Comparison of ENCODE assay signal across 21 cellular contexts in the genomic region with DNA sequence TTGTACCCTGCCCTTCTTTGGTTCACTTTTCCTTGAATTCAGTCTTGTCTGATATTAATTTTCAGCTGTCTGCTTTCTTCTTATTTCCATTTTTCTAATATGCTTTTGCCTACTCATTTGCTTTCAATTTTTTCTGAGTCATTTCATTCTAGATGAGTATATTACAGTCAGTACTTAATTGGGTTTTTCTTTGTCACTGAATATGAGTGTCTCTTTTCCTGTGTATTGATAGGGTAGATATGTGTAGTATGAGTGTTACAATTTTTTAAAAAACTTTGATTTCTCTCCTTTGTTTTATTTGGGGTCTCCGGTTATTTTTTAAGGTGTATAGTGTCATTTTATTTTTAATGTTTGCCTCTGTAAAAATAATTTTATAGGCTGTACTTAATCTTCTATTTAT.
DNase-seq lines count a peak whose midpoint lies in the region; ATAC-seq, FAIRE-seq and TF ChIP-seq lines count a peak whose summit lies in the region.
"Had no signal": no experiment of that assay in that cellular context is flagged by ENCODE, and none has a peak within 500 bp of the region (broad histone marks: within the 10 kb centered on the region; RNA-seq: fewer than 3 reads in every experiment).

No MANE protein-coding gene starts in this region.

- no peaks in the 10 kb centered on the region for H3K36me3 ChIP-seq in adrenal gland (replicated peaks in 1 of 2)
- H3K36me3 ChIP-seq: BLaER1 had no signal

- intact Hi-C loops in adrenal gland (cut with DNase I), result no loop called here

- H3K27ac ChIP-seq in A549, result no peak overlapping the region
- H3K27ac ChIP-seq in adrenal gland, result no peak overlapping the region
- H3K27ac ChIP-seq: BLaER1, C4-2B had no signal

- H3K9me3 Mint-ChIP-seq in activated naive CD4-positive, alpha-beta T cell treated with anti-CD3 and anti-CD28 coated beads, Interleukin-2, amount 50 U/mL, for 24 hours, result no peaks in the 10 kb centered on the region
- H3K9me3 Mint-ChIP-seq in activated naive CD8-positive, alpha-beta T cell treated with anti-CD3 and anti-CD28 coated beads, Interleukin-2, amount 50 U/mL, for 24 hours, result no peaks in the 10 kb centered on the region
- H3K9me3 Mint-ChIP-seq: CD8-positive, alpha-beta T cell; GM23338 had no signal

- POLR2A ChIA-PET in A549 (lab: Yijun Ruan, JAX), result no interaction called here

- H3K27me3 Mint-ChIP-seq in activated naive CD4-positive, alpha-beta T cell treated with anti-CD3 and anti-CD28 coated beads, Interleukin-2, amount 50 U/mL, for 24 hours, result no peaks in the 10 kb centered on the region
- no peaks in the 10 kb centered on the region for H3K27me3 Mint-ChIP-seq in activated naive CD8-positive, alpha-beta T cell treated with anti-CD3 and anti-CD28 coated beads, Interleukin-2, amount 50 U/mL, for 24 hours
- H3K27me3 Mint-ChIP-seq: B cell; CD4-positive, CD25-positive, alpha-beta regulatory T cell had no signal

- CTCF ChIA-PET in A549 (lab: Yijun Ruan, JAX), result no interaction called here

- no peak overlapping the region for H3K4me2 ChIP-seq in A549
- H3K4me2 ChIP-seq: BLaER1, GM23338 had no signal

- peaks cover 19% of the 10 kb centered on the region for H3K4me1 Mint-ChIP-seq in activated naive CD4-positive, alpha-beta T cell treated with anti-CD3 and anti-CD28 coated beads, Interleukin-2, amount 50 U/mL, for 24 hours
- H3K4me1 Mint-ChIP-seq in activated naive CD8-positive, alpha-beta T cell treated with anti-CD3 and anti-CD28 coated beads, Interleukin-2, amount 50 U/mL, for 24 hours, result peaks cover 38% of the 10 kb centered on the region
- H3K4me1 Mint-ChIP-seq: B cell; CD4-positive, CD25-positive, alpha-beta regulatory T cell; GM23338 had no signal

- 0% methylated on average over 1 of the region's 1 CpG for WGBS in A549 (ENCODE audit: missing lambda C conversion rate)
- WGBS in adrenal gland, 4 donors, result 67 to 92% (median 81%) methylated on average over 1 of the region's 1 CpG

- TF ChIP-seq EP300 in A549 (IDR thresholded peaks at IDR 0.05), result no peak

- no peak overlapping the region for H3K4me3 Mint-ChIP-seq in activated naive CD4-positive, alpha-beta T cell treated with anti-CD3 and anti-CD28 coated beads, Interleukin-2, amount 50 U/mL, for 24 hours
- no peak overlapping the region for H3K4me3 Mint-ChIP-seq in activated naive CD8-positive, alpha-beta T cell treated with anti-CD3 and anti-CD28 coated beads, Interleukin-2, amount 50 U/mL, for 24 hours
- H3K4me3 Mint-ChIP-seq: B cell; CD4-positive, CD25-positive, alpha-beta regulatory T cell; CD8-positive, alpha-beta T cell; GM23338; H9 had no signal

- peaks cover 3% of the 10 kb centered on the region for H3K27me3 ChIP-seq in adrenal gland
- H3K27me3 ChIP-seq: BLaER1 had no signal

- no peak for DNase-seq in activated naive CD4-positive, alpha-beta T cell treated with anti-CD3 and anti-CD28 coated beads, Interleukin-2, amount 50 U/mL, for 16 hours
- DNase-seq in A549 (ENCODE audit: low read depth in 1 of 2, low spot score in 1 of 2) (no peak), adrenal gland (no peak)
- DNase-seq in activated naive CD8-positive, alpha-beta T cell treated with anti-CD3 and anti-CD28 coated beads, Interleukin-2, amount 50 U/mL, for 24 hours, result no peak
- DNase-seq: Caco-2; CD4-positive, CD25-positive, alpha-beta regulatory T cell; CD8-positive, alpha-beta T cell; DMS153; DND-41; H9 had no signal

- H3K27ac Mint-ChIP-seq in activated naive CD4-positive, alpha-beta T cell treated with anti-CD3 and anti-CD28 coated beads, Interleukin-2, amount 50 U/mL, for 24 hours, result peak overlapping the region; percentile 95
- peak overlapping the region; percentile 29 for H3K27ac Mint-ChIP-seq in activated naive CD8-positive, alpha-beta T cell treated with anti-CD3 and anti-CD28 coated beads, Interleukin-2, amount 50 U/mL, for 24 hours
- H3K27ac Mint-ChIP-seq: B cell; CD4-positive, CD25-positive, alpha-beta regulatory T cell; CD8-positive, alpha-beta T cell; GM23338; H9 had no signal

- TF ChIP-seq POLR2A in A549 (IDR thresholded peaks at IDR 0.05; ENCODE audit: low read length) (no peak), adrenal gland (IDR thresholded peaks at IDR 0.05) (no peak)

- FAIRE-seq in A549 (lab: Jason Lieb, UNC) (peak; percentile 7), islet of Langerhans (lab: Jason Lieb, UNC) (peak; percentile 61)
- FAIRE-seq: G401.6, GM19239 had no signal

- H3K36me3 Mint-ChIP-seq in activated naive CD4-positive, alpha-beta T cell treated with anti-CD3 and anti-CD28 coated beads, Interleukin-2, amount 50 U/mL, for 24 hours, result no peaks in the 10 kb centered on the region
- no peaks in the 10 kb centered on the region for H3K36me3 Mint-ChIP-seq in activated naive CD8-positive, alpha-beta T cell treated with anti-CD3 and anti-CD28 coated beads, Interleukin-2, amount 50 U/mL, for 24 hours (ENCODE audit: low read depth)
- H3K36me3 Mint-ChIP-seq: CD4-positive, CD25-positive, alpha-beta regulatory T cell; CD8-positive, alpha-beta T cell had no signal

- H3K4me1 ChIP-seq in A549 (no peaks in the 10 kb centered on the region), adrenal gland (replicated peaks in 1 of 2) (no peaks in the 10 kb centered on the region)
- H3K4me1 ChIP-seq: Caco-2 had no signal

- H3K4me3 ChIP-seq in A549 (no peak overlapping the region), adrenal gland (no peak overlapping the region)
- H3K4me3 ChIP-seq: BLaER1, GM23338 had no signal

- H3K9me3 ChIP-seq in A549 (no peaks in the 10 kb centered on the region), adrenal gland (replicated peaks in 1 of 3) (no peaks in the 10 kb centered on the region)
- H3K9me3 ChIP-seq: BLaER1, Caco-2 had no signal

- TF ChIP-seq RAD21 in A549 (conservative IDR thresholded peaks at IDR 0.05 in 1 of 2, IDR thresholded peaks at IDR 0.05 in 1 of 2), result no peak

- TF ChIP-seq CTCF in A549 (IDR thresholded peaks at IDR 0.05) (no peak), adrenal gland (IDR thresholded peaks at IDR 0.05) (no peak)

- ATAC-seq in A549, result no peak
- peak; percentile 56 for ATAC-seq in activated naive CD8-positive, alpha-beta T cell treated with anti-CD3 and anti-CD28 coated beads, Interleukin-2, amount 50 U/mL, for 24 hours
- ATAC-seq in HG03280 (IDR thresholded peaks at IDR 0.05; ENCODE audit: unreplicated experiment), result no peak
- no peak for ATAC-seq in GM19397 (IDR thresholded peaks at IDR 0.05; ENCODE audit: unreplicated experiment)
- ATAC-seq: CD8-positive, alpha-beta T cell; GM23338; HCT116 had no signal

TF ChIP-seq in A549, 52 proteins besides CTCF, POLR2A, EP300 and RAD21:
- no peak for TF ChIP-seq GATA3 (IDR thresholded peaks at IDR 0.05; ENCODE audit: borderline replicate concordance)
- no peak for TF ChIP-seq RNF2 (IDR thresholded peaks at IDR 0.05; ENCODE audit: borderline replicate concordance, low read depth)
- TF ChIP-seq, protein P1, sequence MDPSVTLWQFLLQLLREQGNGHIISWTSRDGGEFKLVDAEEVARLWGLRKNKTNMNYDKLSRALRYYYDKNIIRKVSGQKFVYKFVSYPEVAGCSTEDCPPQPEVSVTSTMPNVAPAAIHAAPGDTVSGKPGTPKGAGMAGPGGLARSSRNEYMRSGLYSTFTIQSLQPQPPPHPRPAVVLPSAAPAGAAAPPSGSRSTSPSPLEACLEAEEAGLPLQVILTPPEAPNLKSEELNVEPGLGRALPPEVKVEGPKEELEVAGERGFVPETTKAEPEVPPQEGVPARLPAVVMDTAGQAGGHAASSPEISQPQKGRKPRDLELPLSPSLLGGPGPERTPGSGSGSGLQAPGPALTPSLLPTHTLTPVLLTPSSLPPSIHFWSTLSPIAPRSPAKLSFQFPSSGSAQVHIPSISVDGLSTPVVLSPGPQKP (IDR thresholded peaks at IDR 0.05; ENCODE audit: low read depth, low read length), result no peak
- TF ChIP-seq JUNB (IDR thresholded peaks at IDR 0.05), result no peak
- no peak for TF ChIP-seq HMGXB4 (CRISPR knock-in tag; IDR thresholded peaks at IDR 0.05; ENCODE audit: borderline replicate concordance)
- TF ChIP-seq EHMT2 (IDR thresholded peaks at IDR 0.05; ENCODE audit: low read depth), result no peak
- no peak for TF ChIP-seq JUN (IDR thresholded peaks at IDR 0.05)
- no peak for TF ChIP-seq SMC3 (IDR thresholded peaks at IDR 0.05)
